39 cellular contexts compared by ENCODE assay signal in genomic region chr16:55889518-55889917, GRCh38. TPM values are rescaled to one million over a fixed set of nuclear protein-coding genes. Genes with fewer than 3 reads are reported as not detected.
"Had no signal": no experiment of that assay in that cellular context is flagged by ENCODE, and none has a peak within 500 bp of the region (broad histone marks: within the 10 kb centered on the region; RNA-seq: fewer than 3 reads in every experiment).

No MANE protein-coding gene starts in this region.

- H3K27ac ChIP-seq: KMS-11 had no signal

- H3K27me3 ChIP-seq: MG63 had no signal

- H3K4me2 ChIP-seq: KMS-11 had no signal

- DNase-seq: Karpas-422, Kasumi-1, KG1, MG63, MM.1S, NCI-H1048, NCI-H1092, NCI-H1092 treated with DMSO at 0.1 percent for 48 hours, NCI-H1105, NCI-H1105 treated with DMSO at 0.1 percent for 48 hours, NCI-H1417, NCI-H1417 treated with DMSO at 0.1 percent for 48 hours, NCI-H1436, NCI-H1436 treated with DMSO at 0.1 percent for 48 hours, NCI-H146, NCI-H1694, NCI-H1694 treated with DMSO at 0.1 percent for 48 hours, NCI-H187, NCI-H187 treated with DMSO at 0.1 percent for 48 hours, NCI-H1930, NCI-H2029, NCI-H2029 treated with DMSO at 0.1 percent for 48 hours, NCI-H2081, NCI-H2081 treated with DMSO at 0.1 percent for 48 hours, NCI-H2107, NCI-H2171, NCI-H2171 treated with DMSO at 0.1 percent for 48 hours, NCI-H2227 treated with DMSO at 0.1 percent for 48 hours, NCI-H226, NCI-H345, NCI-H446, NCI-H446 treated with DMSO at 0.1 percent for 48 hours, NCI-H510A, NCI-H510A treated with DMSO at 0.1 percent for 48 hours had no signal

- H3K9ac ChIP-seq: KMS-11 had no signal

- H3K4me3 ChIP-seq: MG63 had no signal

- H3K36me3 ChIP-seq: MG63 had no signal

RNA-seq across cellular contexts. Expression of gene CES5A, which starts 14.3 kb away (rescaled TPM):
- total RNA-seq: LHCN-M2, M059J, MCF 10A, NCI-H460 had no signal

RNA-seq across cellular contexts. Expression of gene CES1, which starts 56.6 kb away (rescaled TPM):
- total RNA-seq: LHCN-M2, MCF 10A had no signal
